8 cellular contexts compared by ENCODE assay signal in the genomic region with DNA sequence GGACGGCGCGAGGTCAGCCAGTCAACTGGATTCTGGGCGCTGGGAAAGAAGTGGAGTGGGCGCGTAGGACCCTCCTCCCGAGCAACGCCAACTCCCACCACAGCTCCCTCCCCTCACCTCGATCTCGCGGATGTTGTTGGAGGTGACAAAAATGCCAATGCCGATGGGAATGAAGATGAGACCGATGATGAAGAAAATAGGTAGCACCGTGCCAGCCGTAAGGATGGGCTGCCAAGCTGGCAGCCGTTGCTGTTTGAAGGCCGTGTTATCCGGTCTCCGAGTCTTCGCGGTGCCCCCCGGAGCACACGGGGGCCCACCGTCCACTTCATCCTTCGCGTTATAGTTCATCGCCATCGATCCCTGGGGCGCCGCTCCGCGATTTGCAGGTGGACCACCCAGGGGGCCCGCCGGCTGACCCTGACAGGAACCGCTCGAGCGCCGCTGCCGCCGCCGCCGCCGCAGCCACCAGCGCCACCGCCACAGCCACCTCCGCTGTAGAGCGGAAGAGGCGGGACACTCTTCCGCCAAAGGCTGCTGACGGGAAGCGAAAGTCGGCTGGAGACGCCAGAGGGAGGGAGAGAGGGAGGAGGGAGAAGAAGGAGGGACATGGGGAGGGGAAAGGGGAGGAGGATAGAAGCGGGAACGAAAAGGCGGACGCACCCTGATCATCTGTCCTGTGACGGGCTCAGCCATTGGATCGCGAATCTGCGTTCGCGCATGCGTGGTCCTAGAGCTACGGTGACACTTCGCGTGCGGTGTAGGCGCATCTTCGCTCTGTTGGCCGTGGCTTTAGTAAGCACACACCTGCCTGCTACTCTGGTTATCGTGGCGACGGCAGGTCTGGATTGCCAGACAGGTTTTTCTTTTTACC. TPM values are rescaled to one million over a fixed set of nuclear protein-coding genes. Genes with fewer than 3 reads are reported as not detected.
DNase-seq lines count a peak whose midpoint lies in the region; ATAC-seq, FAIRE-seq and TF ChIP-seq lines count a peak whose summit lies in the region.

A gene (minus strand): TSS at position 508 of the 871 bp plus-strand sequence. CDS start 154 bp downstream, at position 354.

- H3K36me3 ChIP-seq in BE2C (no peaks in the 10 kb centered on the region), kidney (ENCODE audit: control insufficient read depth in 1 of 2, insufficient read depth in 2 of 2, low read length in 2 of 2) (no peaks in the 10 kb centered on the region)

- peak; percentile 100 for FAIRE-seq in GM19239 (lab: Jason Lieb, UNC)
- peak; percentile 98 for FAIRE-seq in kidney (lab: Jason Lieb, UNC)

- H3K4me1 ChIP-seq in BE2C (peaks cover 7% of the 10 kb centered on the region), kidney (ENCODE audit: control insufficient read depth in 1 of 2, insufficient read depth in 1 of 2, low read depth in 1 of 2, low read length in 2 of 2) (peaks cover 3 to 6% of the 10 kb centered on the region in 2 donors)

- H3K9me3 ChIP-seq in BE2C, result no peaks in the 10 kb centered on the region
- no peaks in the 10 kb centered on the region for H3K9me3 ChIP-seq in kidney (ENCODE audit: control insufficient read depth in 1 of 2, low read length in 2 of 2)

- no peaks in the 10 kb centered on the region for H3K27me3 ChIP-seq in BE2C

- DNase-seq in BE2C (peak; percentile 95), GM19239 (ENCODE audit: insufficient read length, low spot score) (peak; percentile 64), NCI-H510A treated with DMSO at 0.1 percent for 48 hours (lab: John Stamatoyannopoulos, UW) (peak; percentile 95), choroid plexus epithelial cell (ENCODE audit: low read depth) (peak; percentile 100), kidney (peak; percentile 98)
- peak; percentile 91 to 94 for DNase-seq in activated CD4-positive, alpha-beta T cell treated with anti-CD3 and anti-CD28 coated beads for 24 hours (ENCODE audit: low read depth in 2 of 2)
- DNase-seq in stimulated activated CD4-positive, alpha-beta T cell treated with anti-CD3 and anti-CD28 coated beads, Interleukin-15, amount 100 ng/mL, for 24 hours, result peak; percentile 97

- intact Hi-C loops in kidney (cut with DNase I), result no loop called here

- ATAC-seq in HG03442 (IDR thresholded peaks at IDR 0.05; ENCODE audit: unreplicated experiment), result peak; percentile 85

- H3K4me3 ChIP-seq in BE2C (ENCODE audit: low read depth, low read length) (peak within 1 kb of the TSS; percentile 68), choroid plexus epithelial cell (ENCODE audit: low read depth, low read length) (peak within 1 kb of the TSS; percentile 84), kidney (ENCODE audit: low read length in 2 of 2) (peak within 1 kb of the TSS; percentile 99)

- no peak for TF ChIP-seq CTCF in BE2C (IDR thresholded peaks at IDR 0.05; ENCODE audit: low read depth, low read length)
- no peak for TF ChIP-seq CTCF in choroid plexus epithelial cell (conservative IDR thresholded peaks at IDR 0.05; ENCODE audit: low read depth, low read length)
- no peak for TF ChIP-seq CTCF in kidney (IDR thresholded peaks at IDR 0.05; ENCODE audit: borderline replicate concordance, extremely low read depth, insufficient read depth)

- peak within 1 kb of the TSS; percentile 90 to 92 for H3K27ac ChIP-seq in kidney (ENCODE audit: low read depth in 2 of 2, low read length in 2 of 2)

- peak within 1 kb of the TSS; percentile 97 for H3K9ac ChIP-seq in kidney (ENCODE audit: low read length in 2 of 2)

RNA-seq across cellular contexts. Expression of the gene that starts here (rescaled TPM):
- 31.5 TPM for polyA plus RNA-seq in BE2C (2012; ENCODE audit: insufficient read depth, insufficient read length, low read depth)
- total RNA-seq in kidney, result 101 TPM
- polyA plus RNA-seq in kidney (ENCODE audit: insufficient read depth, low read depth, low replicate concordance), result 51.0 TPM

Comparison
In these comparisons a context has a peak if more than half of its experiments do, and no peak if none do; other contexts are left out.
1. Peak in every context shown above with its lines: DNase-seq, ATAC-seq, H3K4me3 ChIP-seq and H3K27ac ChIP-seq.